Comparison of ENCODE assay signal across 9 cellular contexts in genomic region chr16:59201821-59202220, GRCh38.
"Had no signal": no experiment of that assay in that cellular context is flagged by ENCODE, and none has a peak within 500 bp of the region (broad histone marks: within the 10 kb centered on the region; RNA-seq: fewer than 3 reads in every experiment).

No MANE protein-coding gene starts in this region.

- H3K4me3 ChIP-seq: K562 had no signal

- H3K36me3 Mint-ChIP-seq: IgD-negative memory B cell had no signal

- H3K27ac ChIP-seq: HL-60, KMS-11 had no signal

- H3K4me3 Mint-ChIP-seq: IgD-negative memory B cell had no signal

- DNase-seq: IMR-90, Karpas-422, KBM-7, KG1 had no signal

- H3K27me3 Mint-ChIP-seq: IgD-negative memory B cell had no signal

- H3K4me1 Mint-ChIP-seq: IgD-negative memory B cell had no signal

- H3K27ac Mint-ChIP-seq: IgD-negative memory B cell had no signal

- ATAC-seq: K562 had no signal

- H3K4me2 ChIP-seq: KMS-11 had no signal

- FAIRE-seq: HTR-8/SVneo, K562 had no signal

- H3K9ac ChIP-seq: KMS-11 had no signal
